ENCODE assay signal across 3 cellular contexts in the genomic region with DNA sequence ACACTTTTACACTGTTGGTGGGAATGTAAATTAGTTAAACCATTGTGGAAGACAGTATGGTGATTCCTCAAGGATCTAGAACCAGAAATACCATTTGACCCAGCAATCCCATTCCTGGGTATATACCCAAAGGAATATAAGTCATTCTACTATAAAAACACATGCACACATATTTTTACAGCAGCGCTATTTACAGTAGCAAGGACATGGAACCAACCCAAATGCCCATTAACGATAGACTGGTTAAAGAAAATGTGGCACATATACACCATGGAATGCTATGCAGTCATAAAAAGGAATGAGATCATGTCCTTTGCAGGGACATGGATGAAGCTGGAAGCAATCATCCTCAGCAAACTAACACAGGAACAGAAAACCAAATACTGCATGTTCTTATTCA. TPM values are rescaled to one million over a fixed set of nuclear protein-coding genes. Genes with fewer than 3 reads are reported as not detected.
"Had no signal": no experiment of that assay in that cellular context is flagged by ENCODE, and none has a peak within 500 bp of the region (broad histone marks: within the 10 kb centered on the region; RNA-seq: fewer than 3 reads in every experiment).

No MANE protein-coding gene starts in this region.

RNA-seq across cellular contexts. Expression of a gene that starts 5.9 kb away (rescaled TPM):
- total RNA-seq: OCI-LY7, Right ventricle myocardium superior had no signal
- polyA plus RNA-seq: SK-N-SH had no signal
